8 cellular contexts compared by ENCODE assay signal in the genomic region with DNA sequence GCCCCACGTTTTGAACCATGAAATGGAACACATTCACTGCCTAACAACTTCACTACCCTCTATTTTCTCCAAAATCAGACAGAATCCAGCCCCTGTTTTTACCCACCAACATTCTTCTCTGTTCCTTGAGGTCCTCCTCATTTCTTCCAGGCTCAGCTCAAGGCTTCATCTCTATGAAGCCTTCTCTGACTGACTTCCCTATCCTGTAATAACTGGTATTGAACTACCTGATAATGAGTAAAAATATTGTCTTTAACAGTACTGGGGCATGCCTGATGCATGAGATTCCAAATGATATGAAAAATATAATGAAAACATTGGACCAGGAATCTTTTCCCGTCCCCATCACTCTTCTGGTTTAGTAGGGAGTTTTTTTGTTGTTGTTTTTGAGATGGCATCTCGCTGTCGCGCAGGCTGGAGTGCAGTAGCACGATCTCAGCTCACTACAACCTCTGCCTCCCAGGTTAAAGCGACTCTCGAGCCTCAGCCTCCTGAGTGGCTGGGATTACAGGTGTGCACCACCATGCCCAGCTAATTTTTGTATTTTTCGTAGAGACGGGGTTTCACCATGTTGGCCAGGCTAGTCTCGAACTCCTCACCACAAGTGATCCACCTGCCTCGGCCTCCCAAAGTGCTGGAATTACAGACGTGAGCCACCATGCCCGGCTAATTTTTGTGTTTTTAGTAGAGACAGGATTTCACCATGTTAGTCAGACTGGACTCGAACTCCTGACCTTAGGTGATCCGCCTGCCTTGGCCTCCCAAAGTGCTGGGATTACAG. TPM values are rescaled to one million over a fixed set of nuclear protein-coding genes. Genes with fewer than 3 reads are reported as not detected.
DNase-seq lines count a peak whose midpoint lies in the region; ATAC-seq and TF ChIP-seq lines count a peak whose summit lies in the region.
"Not testable (repeated sequence)": the region's sequence is repeated elsewhere in the genome, so short reads cannot be mapped to it uniquely, and the experiment has no call there.

No MANE protein-coding gene starts in this region.

- intact Hi-C loops in IMR-90 (cut with micrococcal nuclease): loop anchor here (5.0 kb wide), 2 partner anchors 97 to 437 kb away; a partner anchor contains a TSS
- intact Hi-C loops in activated T-helper 1 cell treated with anti-CD3 and anti-CD28 coated beads, Interleukin-12 subunit alpha, Interleukin-12 subunit beta, Interleukin-2, Interleukin-4 antibody, amounts not matched to agents 30 ng/mL and 10 ng/mL and 1 ng/mL, durations not matched to agents 14 hours and 24 hours and 36 hours (cut with micrococcal nuclease): loop anchor here (5.0 kb wide), 1 partner anchor 173 kb away; a partner anchor contains a TSS
- intact Hi-C loops in dendritic cell treated with granulocyte-macrophage colony-stimulating factor and Interleukin-4, amounts not matched to agents 40 ng/mL and 50 ng/mL, for 4 days (cut with micrococcal nuclease): not testable (repeated sequence)

- peak overlapping the region; percentile 93 to 96 (median 95) for H3K27ac Mint-ChIP-seq in CD4-positive, CD25-positive, alpha-beta regulatory T cell
- peak overlapping the region; percentile 98 for H3K27ac Mint-ChIP-seq in activated T-helper 1 cell treated with anti-CD3 and anti-CD28 coated beads, Interleukin-12 subunit alpha, Interleukin-12 subunit beta, Interleukin-2, Interleukin-4 antibody, amounts not matched to agents 30 ng/mL and 10 ng/mL and 1 ng/mL, durations not matched to agents 14 hours and 24 hours and 36 hours
- H3K27ac Mint-ChIP-seq in dendritic cell treated with granulocyte-macrophage colony-stimulating factor and Interleukin-4, amounts not matched to agents 40 ng/mL and 50 ng/mL, for 4 days: peak overlapping the region; percentile 93
- not testable (repeated sequence) for H3K27ac Mint-ChIP-seq in nephron
- H3K27ac Mint-ChIP-seq in stimulated activated naive CD8-positive, alpha-beta T cell treated with anti-CD3 and anti-CD28 coated beads, Interleukin-15, amount 100 ng/mL, for 72 hours: peak overlapping the region; percentile 95 to 99

- H3K9ac ChIP-seq in IMR-90 (ENCODE audit: low read depth, low read length): peak overlapping the region; percentile 70; the same call in 1 of the 2 replicates

- not testable (repeated sequence) for H4K8ac ChIP-seq in IMR-90 (ENCODE audit: low read depth in 2 of 2, low read length in 2 of 2)

- H2BK15ac ChIP-seq in IMR-90 (ENCODE audit: low read depth, low read length): not testable (repeated sequence)

- H2AK5ac ChIP-seq in IMR-90 (ENCODE audit: low read depth, low read length): not testable (repeated sequence)

- H3K36me3 ChIP-seq in CD4-positive, CD25-positive, alpha-beta regulatory T cell (ENCODE audit: control insufficient read depth, insufficient read depth, low read length): peaks cover 13% of the 10 kb centered on the region
- H3K36me3 ChIP-seq in IMR-90 (ENCODE audit: control insufficient read depth, insufficient read depth, low read length); hepatocyte (replicated peaks; ENCODE audit: insufficient read depth, low read depth): not testable (repeated sequence)
- H3K36me3 ChIP-seq in RWPE2 (ENCODE audit: low read depth): peaks cover 50% of the 10 kb centered on the region

- H3K4me1 Mint-ChIP-seq in CD4-positive, CD25-positive, alpha-beta regulatory T cell: peaks cover 12 to 51% (median 38%) of the 10 kb centered on the region in 4 donors
- H3K4me1 Mint-ChIP-seq in activated T-helper 1 cell treated with anti-CD3 and anti-CD28 coated beads, Interleukin-12 subunit alpha, Interleukin-12 subunit beta, Interleukin-2, Interleukin-4 antibody, amounts not matched to agents 30 ng/mL and 10 ng/mL and 1 ng/mL, durations not matched to agents 14 hours and 24 hours and 36 hours (ENCODE audit: low read depth): peaks cover 47% of the 10 kb centered on the region
- H3K4me1 Mint-ChIP-seq in dendritic cell treated with granulocyte-macrophage colony-stimulating factor and Interleukin-4, amounts not matched to agents 40 ng/mL and 50 ng/mL, for 4 days (ENCODE audit: low read depth): peaks cover 34% of the 10 kb centered on the region
- H3K4me1 Mint-ChIP-seq in nephron: peaks cover 19% of the 10 kb centered on the region
- peaks cover 52% of the 10 kb centered on the region for H3K4me1 Mint-ChIP-seq in stimulated activated naive CD8-positive, alpha-beta T cell treated with anti-CD3 and anti-CD28 coated beads, Interleukin-15, amount 100 ng/mL, for 72 hours

- 98% methylated on average over 8 of the region's 16 CpGs; no CpG with 5 or more reads in 1 of the 2 experiments for WGBS in IMR-90 (ENCODE audit: extremely low coverage in 2 of 2, insufficient read length in 1 of 2), 2 experiments
- WGBS in hepatocyte (ENCODE audit: low lambda C conversion rate, missing lambda C conversion rate): 93% methylated on average over 16 of the region's 16 CpGs

- H3K79me1 ChIP-seq in IMR-90 (ENCODE audit: low read depth in 1 of 2, low read length in 2 of 2): peaks cover 8 to 39% of the 10 kb centered on the region in 2 experiments

- not testable (repeated sequence) for H3K27me3 Mint-ChIP-seq in CD4-positive, CD25-positive, alpha-beta regulatory T cell; activated T-helper 1 cell treated with anti-CD3 and anti-CD28 coated beads, Interleukin-12 subunit alpha, Interleukin-12 subunit beta, Interleukin-2, Interleukin-4 antibody, amounts not matched to agents 30 ng/mL and 10 ng/mL and 1 ng/mL, durations not matched to agents 14 hours and 24 hours and 36 hours (ENCODE audit: insufficient read depth); dendritic cell treated with granulocyte-macrophage colony-stimulating factor and Interleukin-4, amounts not matched to agents 40 ng/mL and 50 ng/mL, for 4 days; nephron (ENCODE audit: low read depth); stimulated activated naive CD8-positive, alpha-beta T cell treated with anti-CD3 and anti-CD28 coated beads, Interleukin-15, amount 100 ng/mL, for 72 hours

- not testable (repeated sequence) for H2BK120ac ChIP-seq in IMR-90 (ENCODE audit: low read depth, low read length)

- peaks cover 67% of the 10 kb centered on the region for H3K79me2 ChIP-seq in hepatocyte

- CTCF ChIA-PET in IMR-90 (lab: Yijun Ruan, JAX): interaction anchor here (1.0 kb wide), 1 partner anchor 58 kb away, joined by 3 read pairs; no protein-coding TSS in a partner anchor

- peak overlapping the region; percentile 94 to 99 (median 98) for H3K4me3 Mint-ChIP-seq in CD4-positive, CD25-positive, alpha-beta regulatory T cell
- peak overlapping the region; percentile 100 for H3K4me3 Mint-ChIP-seq in activated T-helper 1 cell treated with anti-CD3 and anti-CD28 coated beads, Interleukin-12 subunit alpha, Interleukin-12 subunit beta, Interleukin-2, Interleukin-4 antibody, amounts not matched to agents 30 ng/mL and 10 ng/mL and 1 ng/mL, durations not matched to agents 14 hours and 24 hours and 36 hours
- peak overlapping the region; percentile 91 for H3K4me3 Mint-ChIP-seq in dendritic cell treated with granulocyte-macrophage colony-stimulating factor and Interleukin-4, amounts not matched to agents 40 ng/mL and 50 ng/mL, for 4 days
- H3K4me3 Mint-ChIP-seq in nephron: peak overlapping the region; percentile 94 to 99 (median 94)
- H3K4me3 Mint-ChIP-seq in stimulated activated naive CD8-positive, alpha-beta T cell treated with anti-CD3 and anti-CD28 coated beads, Interleukin-15, amount 100 ng/mL, for 72 hours: peak overlapping the region; percentile 98 to 99

- dilution Hi-C loops in IMR-90 (cut with HindIII; ENCODE audit: low sequenced_read_pairs, unreplicated experiment): not testable (repeated sequence)

- H4K20me1 ChIP-seq in IMR-90 (ENCODE audit: insufficient read depth, low read length): peaks cover 36% of the 10 kb centered on the region
- H4K20me1 ChIP-seq in hepatocyte (ENCODE audit: insufficient read depth, poor library complexity, severe bottlenecking): peaks cover 43% of the 10 kb centered on the region

- not testable (repeated sequence) for H2BK20ac ChIP-seq in IMR-90 (ENCODE audit: low read depth, low read length)

- not testable (repeated sequence) for H2AFZ ChIP-seq in IMR-90 (replicated peaks; ENCODE audit: low read length, poor library complexity); hepatocyte

- not testable (repeated sequence) for TF ChIP-seq POLR2A in IMR-90 (IDR thresholded peaks at IDR 0.05; ENCODE audit: low read depth, low read length)

- not testable (repeated sequence) for TF ChIP-seq CTCF in IMR-90 (conservative IDR thresholded peaks at IDR 0.05; ENCODE audit: low read depth, low read length); RWPE2 (IDR thresholded peaks at IDR 0.05; ENCODE audit: poor library complexity, severe bottlenecking); hepatocyte (IDR thresholded peaks at IDR 0.05; ENCODE audit: poor library complexity); nephron (IDR thresholded peaks at IDR 0.05; ENCODE audit: unreplicated experiment in 3 of 3)

- H3K14ac ChIP-seq in IMR-90 (replicated peaks; ENCODE audit: low read depth, low read length): not testable (repeated sequence)

- not testable (repeated sequence) for H4K91ac ChIP-seq in IMR-90 (ENCODE audit: insufficient read depth, low read depth, low read length)

- H3K9me3 ChIP-seq in CD4-positive, CD25-positive, alpha-beta regulatory T cell (ENCODE audit: control insufficient read depth in 2 of 2, low read length in 2 of 2); IMR-90 (ENCODE audit: control insufficient read depth, insufficient read depth, low read length); RWPE2 (ENCODE audit: severe bottlenecking); hepatocyte (ENCODE audit: low read depth): not testable (repeated sequence)

- POLR2A ChIA-PET in IMR-90 (lab: Charles Lee; ENCODE audit: unreplicated experiment): not testable (repeated sequence)

- peaks cover 53% of the 10 kb centered on the region for H3K4me1 ChIP-seq in CD4-positive, CD25-positive, alpha-beta regulatory T cell (ENCODE audit: control insufficient read depth, insufficient read depth, low read length, poor library complexity, severe bottlenecking)
- not testable (repeated sequence) for H3K4me1 ChIP-seq in IMR-90 (ENCODE audit: control insufficient read depth, insufficient read depth, low read length); hepatocyte (ENCODE audit: insufficient read depth)
- peaks cover 18% of the 10 kb centered on the region for H3K4me1 ChIP-seq in RWPE2 (ENCODE audit: insufficient read depth, poor library complexity, severe bottlenecking)

- H3K36me3 Mint-ChIP-seq in CD4-positive, CD25-positive, alpha-beta regulatory T cell: peaks cover 10% of the 10 kb centered on the region
- H3K36me3 Mint-ChIP-seq in activated T-helper 1 cell treated with anti-CD3 and anti-CD28 coated beads, Interleukin-12 subunit alpha, Interleukin-12 subunit beta, Interleukin-2, Interleukin-4 antibody, amounts not matched to agents 30 ng/mL and 10 ng/mL and 1 ng/mL, durations not matched to agents 14 hours and 24 hours and 36 hours (ENCODE audit: low read depth): peaks cover 43% of the 10 kb centered on the region
- H3K36me3 Mint-ChIP-seq in dendritic cell treated with granulocyte-macrophage colony-stimulating factor and Interleukin-4, amounts not matched to agents 40 ng/mL and 50 ng/mL, for 4 days (ENCODE audit: low read depth): peaks cover 46% of the 10 kb centered on the region
- peaks cover 13% of the 10 kb centered on the region for H3K36me3 Mint-ChIP-seq in nephron (ENCODE audit: low read depth)

- not testable (repeated sequence) for H3K9me2 ChIP-seq in hepatocyte (replicated peaks; ENCODE audit: insufficient read depth)

- H3K56ac ChIP-seq in IMR-90 (ENCODE audit: extremely low read depth, insufficient read depth, low read length): not testable (repeated sequence)

- not testable (repeated sequence) for H3K4me2 ChIP-seq in IMR-90 (ENCODE audit: low read depth, low read length)
- H3K4me2 ChIP-seq in hepatocyte: peak overlapping the region; percentile 94

- not testable (repeated sequence) for H3K9me1 ChIP-seq in IMR-90 (ENCODE audit: insufficient read depth, low read length)

- not testable (repeated sequence) for BruUV-seq in IMR-90 (replicated peaks; lab: Mats Ljungman, UMichigan)

- not testable (repeated sequence) for H3K27me3 ChIP-seq in CD4-positive, CD25-positive, alpha-beta regulatory T cell (ENCODE audit: control insufficient read depth, insufficient read depth, low read length); IMR-90 (ENCODE audit: control insufficient read depth, insufficient read depth, low read length); RWPE2 (ENCODE audit: insufficient read depth, poor library complexity, severe bottlenecking); hepatocyte

- H4K5ac ChIP-seq in IMR-90 (ENCODE audit: low read depth, low read length): not testable (repeated sequence)

- H3K4ac ChIP-seq in IMR-90 (ENCODE audit: low read depth, low read length): not testable (repeated sequence)

- not testable (repeated sequence) for TF ChIP-seq RAD21 in IMR-90 (IDR thresholded peaks at IDR 0.05; ENCODE audit: low read length)

- peak in 1 of 3 donors; percentile 19 for DNase-seq in CD4-positive, CD25-positive, alpha-beta regulatory T cell
- DNase-seq in IMR-90; RWPE2 (ENCODE audit: low spot score); activated T-helper 1 cell treated with anti-CD3 and anti-CD28 coated beads, Interleukin-12 subunit alpha, Interleukin-12 subunit beta, Interleukin-2, Interleukin-4 antibody, amounts not matched to agents 30 ng/mL and 10 ng/mL and 1 ng/mL, durations not matched to agents 14 hours and 24 hours and 36 hours (ENCODE audit: low spot score); hepatocyte (ENCODE audit: low spot score); stimulated activated naive CD8-positive, alpha-beta T cell treated with anti-CD3 and anti-CD28 coated beads, Interleukin-15, amount 100 ng/mL, for 72 hours: not testable (repeated sequence)

- H2AK9ac ChIP-seq in IMR-90 (replicated peaks; ENCODE audit: low read depth, low read length, poor library complexity): not testable (repeated sequence)

- not testable (repeated sequence) for H2BK5ac ChIP-seq in IMR-90 (ENCODE audit: low read depth, low read length, poor library complexity, severe bottlenecking)

- H3K4me3 ChIP-seq in CD4-positive, CD25-positive, alpha-beta regulatory T cell (ENCODE audit: low read depth, low read length): peak overlapping the region; percentile 99
- H3K4me3 ChIP-seq in IMR-90 (ENCODE audit: insufficient read depth, low read depth, low read length): not testable (repeated sequence)
- H3K4me3 ChIP-seq in RWPE2 (ENCODE audit: severe bottlenecking) (peak overlapping the region; percentile 81), hepatocyte (peak overlapping the region; percentile 89)

- in situ Hi-C loops in IMR-90 (cut with MboI; ENCODE audit: low sequenced_read_pairs): loop anchor here (5.0 to 10.0 kb wide), 2 partner anchors 122 to 435 kb away; a partner anchor contains a TSS

- not testable (repeated sequence) for H3K18ac ChIP-seq in IMR-90 (ENCODE audit: low read depth, low read length)

- ATAC-seq in CD4-positive, CD25-positive, alpha-beta regulatory T cell (ENCODE audit: low read depth in 2 of 2); IMR-90 (ENCODE audit: low read depth); RWPE2 (ENCODE audit: low read depth); stimulated activated naive CD8-positive, alpha-beta T cell treated with anti-CD3 and anti-CD28 coated beads, Interleukin-15, amount 100 ng/mL, for 72 hours: not testable (repeated sequence)

- peak overlapping the region; percentile 95 for H3K27ac ChIP-seq in CD4-positive, CD25-positive, alpha-beta regulatory T cell (ENCODE audit: insufficient read depth, low read length, poor library complexity, severe bottlenecking)
- H3K27ac ChIP-seq in IMR-90 (ENCODE audit: insufficient read depth, low read length); RWPE2 (ENCODE audit: poor library complexity, severe bottlenecking): not testable (repeated sequence)
- peak overlapping the region; percentile 14 for H3K27ac ChIP-seq in hepatocyte

- peak overlapping the region; percentile 11; the same call in 1 of the 2 replicates for H3K23ac ChIP-seq in IMR-90 (ENCODE audit: low read depth, low read length)

- H3K9me3 Mint-ChIP-seq in CD4-positive, CD25-positive, alpha-beta regulatory T cell; activated T-helper 1 cell treated with anti-CD3 and anti-CD28 coated beads, Interleukin-12 subunit alpha, Interleukin-12 subunit beta, Interleukin-2, Interleukin-4 antibody, amounts not matched to agents 30 ng/mL and 10 ng/mL and 1 ng/mL, durations not matched to agents 14 hours and 24 hours and 36 hours; dendritic cell treated with granulocyte-macrophage colony-stimulating factor and Interleukin-4, amounts not matched to agents 40 ng/mL and 50 ng/mL, for 4 days; nephron; stimulated activated naive CD8-positive, alpha-beta T cell treated with anti-CD3 and anti-CD28 coated beads, Interleukin-15, amount 100 ng/mL, for 72 hours: not testable (repeated sequence)

RNA-seq across cellular contexts. Expression of a gene that starts 2.0 kb away (rescaled TPM):
- total RNA-seq in CD4-positive, CD25-positive, alpha-beta regulatory T cell: 356 TPM
- polyA plus RNA-seq in CD4-positive, CD25-positive, alpha-beta regulatory T cell: 10 to 100 TPM; 21.5 to 36.9 (median 28.7) TPM
- total RNA-seq in IMR-90 (2012; rRNA removed) (156 and 207 TPM in 2 replicates), hepatocyte (230 and 278 TPM in 2 replicates)
- polyA plus RNA-seq in IMR-90 (2012; rRNA removed) (57.1 and 78.6 TPM in 2 replicates), hepatocyte (136 and 137 TPM in 2 replicates)
- polyA plus RNA-seq in IMR-90 (2012; cell fraction: cytosol; rRNA removed): 11.4 and 18.2 TPM in 2 replicates
- 4.6 and 55.9 TPM in 2 replicates for polyA plus RNA-seq in IMR-90 (2012; cell fraction: nucleus; rRNA removed; ENCODE audit: low replicate concordance)
- total RNA-seq in activated T-helper 1 cell treated with anti-CD3 and anti-CD28 coated beads, Interleukin-12 subunit alpha, Interleukin-12 subunit beta, Interleukin-2, Interleukin-4 antibody, amounts not matched to agents 30 ng/mL and 10 ng/mL and 1 ng/mL, durations not matched to agents 14 hours and 24 hours and 36 hours: 791 TPM in 2 replicates
